Comparison of ENCODE assay signal across 8 cellular contexts in genomic region chr6:99330159-99330558, GRCh38. TPM values are rescaled to one million over a fixed set of nuclear protein-coding genes. Genes with fewer than 3 reads are reported as not detected.
DNase-seq lines count a peak whose midpoint lies in the region; ATAC-seq and TF ChIP-seq lines count a peak whose summit lies in the region.

No MANE protein-coding gene starts in this region.

- WGBS in gastroesophageal sphincter (ENCODE audit: low coverage in 1 of 2), 2 donors = 0 to 4% methylated on average over 1 to 2 of the region's 2 CpGs

- TF ChIP-seq POLR2A in gastroesophageal sphincter (IDR thresholded peaks at IDR 0.05) = no peak

- peak; percentile 54 for ATAC-seq in GM19438 (IDR thresholded peaks at IDR 0.05; ENCODE audit: low read depth, unreplicated experiment)
- ATAC-seq in HG03439 (IDR thresholded peaks at IDR 0.05; ENCODE audit: unreplicated experiment) = peak; percentile 73
- ATAC-seq in gastroesophageal sphincter = peak; percentile 50

- peak; percentile 74 for TF ChIP-seq CTCF in OCI-LY3 (IDR thresholded peaks at IDR 0.05; ENCODE audit: low read depth, low read length)
- TF ChIP-seq CTCF in gastroesophageal sphincter (IDR thresholded peaks at IDR 0.05) = peak; percentile 53 to 73 (median 61)

- H4K20me1 ChIP-seq in OCI-LY3 (ENCODE audit: insufficient read depth, low read length) = no peaks in the 10 kb centered on the region

- peak; percentile 31 for DNase-seq in DMS53 treated with DMSO at 0.1 percent for 48 hours (lab: John Stamatoyannopoulos, UW; ENCODE audit: unreplicated experiment)
- peak; percentile 70 for DNase-seq in activated T-cell treated with anti-CD3 and anti-CD28 coated beads, Interleukin-2, amount 50 U/mL, for 48 hours
- peak; percentile 53 for DNase-seq in renal cortical epithelial cell (ENCODE audit: low read depth)
- no peak for DNase-seq in DMS114 treated with DMSO at 0.1 percent for 48 hours (lab: John Stamatoyannopoulos, UW; ENCODE audit: unreplicated experiment)

- no peak for TF ChIP-seq EP300 in gastroesophageal sphincter (IDR thresholded peaks at IDR 0.05)

- H3K79me2 ChIP-seq in OCI-LY3 (ENCODE audit: low read length) = no peaks in the 10 kb centered on the region

- peak overlapping the region; percentile 61 for H3K4me3 ChIP-seq in OCI-LY3 (ENCODE audit: low read length)
- H3K4me3 ChIP-seq in gastroesophageal sphincter = no peak overlapping the region

- H3K27ac ChIP-seq in OCI-LY3 (ENCODE audit: low read length) (peak overlapping the region; percentile 99), gastroesophageal sphincter (no peak overlapping the region)

- no peaks in the 10 kb centered on the region for H3K27me3 ChIP-seq in OCI-LY3 (ENCODE audit: low read depth, low read length)
- H3K27me3 ChIP-seq in gastroesophageal sphincter = no peaks in the 10 kb centered on the region

- H2AFZ ChIP-seq in OCI-LY3 (ENCODE audit: low read depth, low read length) = peak overlapping the region; percentile 77

- H3K36me3 ChIP-seq in OCI-LY3 (replicated peaks; ENCODE audit: low read depth, low read length) (no peaks in the 10 kb centered on the region), gastroesophageal sphincter (peaks cover 0 to 27% of the 10 kb centered on the region in 2 donors)

- H3K9me3 ChIP-seq in OCI-LY3 (ENCODE audit: insufficient read depth, low read length) (no peaks in the 10 kb centered on the region), gastroesophageal sphincter (no peaks in the 10 kb centered on the region)

- peak overlapping the region; percentile 82 for H3K4me2 ChIP-seq in OCI-LY3 (ENCODE audit: low read length)

- H3K4me1 ChIP-seq in OCI-LY3 (ENCODE audit: low read length) (peaks cover 61% of the 10 kb centered on the region), gastroesophageal sphincter (peaks cover 0 to 19% (median 3%) of the 10 kb centered on the region in 3 donors)

- H3K9ac ChIP-seq in OCI-LY3 (ENCODE audit: low read length) = peak overlapping the region; percentile 54; the same call in 1 of the 2 replicates

RNA-seq across cellular contexts. Expression of gene FAXC, which starts 19.3 kb away (rescaled TPM):
- total RNA-seq in gastroesophageal sphincter (10 to 100 TPM; 18.4 to 48.4 (median 22.6) TPM), renal cortical epithelial cell (7.8 and 8.1 TPM in 2 replicates)
